Comparison of ENCODE assay signal across 21 cellular contexts in genomic region chr1:193434319-193434718, GRCh38.
A peak's percentile ranks its signal among the peaks of the same experiment; 100 is the strongest.
DNase-seq lines count a peak whose midpoint lies in the region; TF ChIP-seq lines count a peak whose summit lies in the region.
"Had no signal": no experiment of that assay in that cellular context is flagged by ENCODE, and none has a peak within 500 bp of the region (broad histone marks: within the 10 kb centered on the region; RNA-seq: fewer than 3 reads in every experiment).

No MANE protein-coding gene starts in this region.

- H3K4me3 ChIP-seq in endodermal cell (ENCODE audit: low read length) (peak overlapping the region; percentile 65), osteoblast (ENCODE audit: insufficient read depth, low read length) (no peak overlapping the region)
- H3K4me3 ChIP-seq: heart right ventricle, mucosa of descending colon, tibial nerve had no signal

- H3K27ac ChIP-seq in endodermal cell (ENCODE audit: low read depth, low read length) (no peak overlapping the region), osteoblast (ENCODE audit: low read depth, low read length) (no peak overlapping the region)
- H3K27ac ChIP-seq: heart right ventricle, tibial nerve had no signal

- H3K4me1 Mint-ChIP-seq in endodermal cell: no peaks in the 10 kb centered on the region
- H3K4me1 Mint-ChIP-seq: neural crest cell had no signal

- H3K9me3 ChIP-seq in endodermal cell (ENCODE audit: control insufficient read depth, low read length) (peaks cover 62% of the 10 kb centered on the region), osteoblast (ENCODE audit: low read depth, low read length) (no peaks in the 10 kb centered on the region)

- H4K20me1 ChIP-seq in osteoblast (ENCODE audit: insufficient read depth, low read length): no peaks in the 10 kb centered on the region

- H3K36me3 ChIP-seq in endodermal cell (ENCODE audit: control insufficient read depth, insufficient read depth, low read length): no peaks in the 10 kb centered on the region
- H3K36me3 ChIP-seq in osteoblast (ENCODE audit: insufficient read depth, low read length): no peaks in the 10 kb centered on the region
- H3K36me3 ChIP-seq: heart right ventricle, tibial nerve had no signal

- H2AFZ ChIP-seq in osteoblast (ENCODE audit: low read length): no peak overlapping the region

- DNase-seq in ELR (ENCODE audit: low read depth): peak; percentile 69
- peak; percentile 3 for DNase-seq in RKO (ENCODE audit: low spot score)
- DNase-seq in endodermal cell: no peak
- DNase-seq in osteoblast (ENCODE audit: insufficient read length, low spot score, missing footprints): peak; percentile 58
- no peak for DNase-seq in HK-2 (ENCODE audit: unreplicated experiment)
- DNase-seq in NCI-H82 (lab: John Stamatoyannopoulos, UW): no peak
- no peak for DNase-seq in NCI-H446 treated with DMSO at 0.1 percent for 48 hours (lab: John Stamatoyannopoulos, UW)
- DNase-seq: activated CD4-positive, alpha-beta T cell treated with anti-CD3 and anti-CD28 coated beads for 48 hours; effector memory CD4-positive, alpha-beta T cell; heart right ventricle; immature natural killer cell; mucosa of descending colon; NCI-H2081 treated with DMSO at 0.1 percent for 48 hours; NCI-H510A; stimulated activated CD4-positive, alpha-beta T cell treated with anti-CD3 and anti-CD28 coated beads, Interleukin-2, amount 100 ng/mL, for 24 hours had no signal

- H3K27me3 ChIP-seq in endodermal cell (ENCODE audit: control insufficient read depth, insufficient read depth, low read length, poor library complexity, severe bottlenecking) (no peaks in the 10 kb centered on the region), osteoblast (ENCODE audit: insufficient read depth, low read length) (no peaks in the 10 kb centered on the region)
- H3K27me3 ChIP-seq: heart right ventricle, tibial nerve had no signal

- H3K4me2 ChIP-seq in osteoblast (ENCODE audit: insufficient read depth, low read length): no peak overlapping the region

- no peaks in the 10 kb centered on the region for H3K79me2 ChIP-seq in osteoblast (ENCODE audit: insufficient read depth, low read length)

- no peak overlapping the region for H3K27ac Mint-ChIP-seq in endodermal cell
- H3K27ac Mint-ChIP-seq: activated T-helper 2 cell treated with anti-CD3 and anti-CD28 coated beads, Interferon-gamma antibody, Interleukin-2, Interleukin-4, amounts not matched to agents 10 μg/mL and 5 μg/mL and 100 μg/mL, durations not matched to agents 14 hours and 24 hours and 36 hours; immature natural killer cell; progenitor cell of endocrine pancreas; stimulated activated naive CD8-positive, alpha-beta T cell treated with anti-CD3 and anti-CD28 coated beads, Interleukin-15, Interleukin-2, amounts not matched to agents 100 ng/mL and 50 ng/mL, for 24 hours had no signal

- H3K4me3 Mint-ChIP-seq in endodermal cell: no peak overlapping the region
- H3K4me3 Mint-ChIP-seq: central memory CD8-positive, alpha-beta T cell; immature natural killer cell; neural crest cell; stimulated activated naive CD8-positive, alpha-beta T cell treated with anti-CD3 and anti-CD28 coated beads, Interleukin-15, Interleukin-2, amounts not matched to agents 100 ng/mL and 50 ng/mL, for 24 hours had no signal

- H3K9me3 Mint-ChIP-seq in endodermal cell: peaks cover 59% of the 10 kb centered on the region

- H3K9ac ChIP-seq in endodermal cell (ENCODE audit: extremely low read depth, low read length, poor library complexity, severe bottlenecking): no peak overlapping the region

- H3K4me1 ChIP-seq in endodermal cell (ENCODE audit: control insufficient read depth, insufficient read depth, low read length): no peaks in the 10 kb centered on the region
- no peaks in the 10 kb centered on the region for H3K4me1 ChIP-seq in osteoblast (ENCODE audit: insufficient read depth, low read length)
- H3K4me1 ChIP-seq: heart right ventricle, tibial nerve had no signal

- peaks cover 10% of the 10 kb centered on the region for H3K27me3 Mint-ChIP-seq in endodermal cell (ENCODE audit: insufficient read depth)
- H3K27me3 Mint-ChIP-seq: central memory CD8-positive, alpha-beta T cell; progenitor cell of endocrine pancreas; stimulated activated naive CD8-positive, alpha-beta T cell treated with anti-CD3 and anti-CD28 coated beads, Interleukin-15, Interleukin-2, amounts not matched to agents 100 ng/mL and 50 ng/mL, for 24 hours had no signal

- 88% methylated on average over 1 of the region's 1 CpG; no CpG with 5 or more reads in 1 of the 2 experiments for WGBS in endodermal cell (ENCODE audit: insufficient coverage in 1 of 2, insufficient read length in 1 of 2), 2 experiments

- TF ChIP-seq CTCF in endodermal cell (conservative IDR thresholded peaks at IDR 0.05) (no peak), osteoblast (IDR thresholded peaks at IDR 0.05; ENCODE audit: extremely low read depth, low read depth, low read length) (no peak)

- H3K36me3 Mint-ChIP-seq in endodermal cell (ENCODE audit: low read depth): peaks cover 2% of the 10 kb centered on the region

Comparison
In these comparisons a context has a peak if more than half of its experiments do, and no peak if none do; other contexts are left out.
1. DNase-seq: peak in ELR (single experiment), RKO (single experiment) and osteoblast (single experiment); none in endodermal cell (single experiment), HK-2 (single experiment), NCI-H82 (single experiment) and NCI-H446 treated with DMSO at 0.1 percent for 48 hours (single experiment).